10 cellular contexts compared by ENCODE assay signal in genomic region chr10:127945335-127945734, GRCh38. TPM values are rescaled to one million over a fixed set of nuclear protein-coding genes. Genes with fewer than 3 reads are reported as not detected.
DNase-seq lines count a peak whose midpoint lies in the region; ATAC-seq and TF ChIP-seq lines count a peak whose summit lies in the region.
"Had no signal": no experiment of that assay in that cellular context is flagged by ENCODE, and none has a peak within 500 bp of the region (broad histone marks: within the 10 kb centered on the region; RNA-seq: fewer than 3 reads in every experiment).

No MANE protein-coding gene starts in this region.

- intact Hi-C loops in mammary epithelial cell (cut with micrococcal nuclease) = loop anchor here (2.0 kb wide), 1 partner anchor 45 kb away; no protein-coding TSS in a partner anchor

- no peaks in the 10 kb centered on the region for H3K27me3 ChIP-seq in mammary epithelial cell (ENCODE audit: insufficient read depth, low read length)

- CTCF ChIA-PET in mammary epithelial cell (lab: Charles Lee; ENCODE audit: low non-redundant PET) = interaction anchor here (0.6 kb wide), 1 partner anchor 91 kb away, joined by 7 read pairs; no protein-coding TSS in a partner anchor

- H3K4me2 ChIP-seq in mammary epithelial cell (ENCODE audit: insufficient read depth, low read depth, low read length) = no peak overlapping the region

- ATAC-seq in omental fat pad (ENCODE audit: low FRiP score) = peak; percentile 30
- ATAC-seq in GM18858 (IDR thresholded peaks at IDR 0.05; ENCODE audit: unreplicated experiment) = no peak
- ATAC-seq in GM21576 (IDR thresholded peaks at IDR 0.05; ENCODE audit: unreplicated experiment) = no peak

- no peaks in the 10 kb centered on the region for H3K79me2 ChIP-seq in mammary epithelial cell (ENCODE audit: insufficient read depth, low read length)

- peaks cover 30% of the 10 kb centered on the region for H3K4me1 ChIP-seq in mammary epithelial cell (ENCODE audit: insufficient read depth, low read length)

- no peak for TF ChIP-seq CTCF in mammary epithelial cell (conservative IDR thresholded peaks at IDR 0.05 in 1 of 2, IDR thresholded peaks at IDR 0.05 in 1 of 2; ENCODE audit: extremely low read depth in 1 of 2, insufficient read depth in 1 of 2, low read depth in 1 of 2, low read length in 2 of 2)
- TF ChIP-seq CTCF in omental fat pad (IDR thresholded peaks at IDR 0.05) = no peak

- H3K36me3 ChIP-seq in mammary epithelial cell (ENCODE audit: insufficient read depth, low read length) = no peaks in the 10 kb centered on the region

- H3K9me3 ChIP-seq in mammary epithelial cell (replicated peaks; ENCODE audit: insufficient read depth, low read length) = peaks cover 1% of the 10 kb centered on the region

- no peak overlapping the region for H3K27ac ChIP-seq in mammary epithelial cell (ENCODE audit: insufficient read depth, low read depth, low read length)
- H3K27ac ChIP-seq: 22Rv1 had no signal

- H4K20me1 ChIP-seq in mammary epithelial cell (ENCODE audit: insufficient read depth, low read length) = no peaks in the 10 kb centered on the region

- 43% methylated on average over 2 of the region's 2 CpGs for WGBS in mammary epithelial cell (ENCODE audit: low coverage, missing lambda C conversion rate)

- H2AFZ ChIP-seq in mammary epithelial cell (ENCODE audit: low read depth, low read length) = no peak overlapping the region

- DNase-seq in DMS 273 (lab: John Stamatoyannopoulos, UW; ENCODE audit: unreplicated experiment) (peak; percentile 6), DMS 273 treated with DMSO at 0.1 percent for 48 hours (lab: John Stamatoyannopoulos, UW) (no peak), LoVo (ENCODE audit: low spot score) (peak; percentile 86), mammary epithelial cell (peak; percentile 93), omental fat pad (ENCODE audit: low spot score) (no peak), ecto neural progenitor cell (ENCODE audit: low spot score) (no peak)
- DNase-seq: nucleus accumbens had no signal

- BruUV-seq in mammary epithelial cell (replicated peaks; lab: Mats Ljungman, UMichigan) = no TSS peak

- in situ Hi-C loops in mammary epithelial cell (cut with MboI; ENCODE audit: low sequenced_read_pairs in 2 of 2) = no loop called here

- no peak overlapping the region for H3K4me3 ChIP-seq in mammary epithelial cell (replicated peaks in 1 of 3; ENCODE audit: insufficient read depth in 1 of 3, low read depth in 2 of 3, low read length in 3 of 3)

- no peak overlapping the region for H3K9ac ChIP-seq in mammary epithelial cell (ENCODE audit: insufficient read depth, low read length)

- dilution Hi-C loops in mammary epithelial cell (cut with HindIII; ENCODE audit: low sequenced_read_pairs) = no loop called here

RNA-seq across cellular contexts. Expression of gene PTPRE, which starts 38.4 kb away (rescaled TPM):
- 10 to 100 TPM; 44.2 to 70.5 TPM for total RNA-seq in mammary epithelial cell
- 24.1 TPM for polyA plus RNA-seq in mammary epithelial cell
- polyA minus RNA-seq in mammary epithelial cell = 51.7 TPM
- 10 to 100 TPM; 28.1 to 89.7 (median 54.2) TPM for total RNA-seq in omental fat pad

RNA-seq across cellular contexts. Expression of gene CLRN3, which starts 52.6 kb away (rescaled TPM):
- total RNA-seq in mammary epithelial cell (not detected), omental fat pad (not detected)
- polyA plus RNA-seq in mammary epithelial cell = not detected
- polyA minus RNA-seq in mammary epithelial cell = not detected

Comparison
In these comparisons a context has a peak if more than half of its experiments do, and no peak if none do; other contexts are left out.
1. DNase-seq: peak in DMS 273 (single experiment), LoVo (single experiment) and mammary epithelial cell (single experiment); none in DMS 273 treated with DMSO at 0.1 percent for 48 hours (single experiment), omental fat pad (single experiment) and ecto neural progenitor cell (single experiment).